Comparison of ENCODE assay signal across 26 cellular contexts in the genomic region with DNA sequence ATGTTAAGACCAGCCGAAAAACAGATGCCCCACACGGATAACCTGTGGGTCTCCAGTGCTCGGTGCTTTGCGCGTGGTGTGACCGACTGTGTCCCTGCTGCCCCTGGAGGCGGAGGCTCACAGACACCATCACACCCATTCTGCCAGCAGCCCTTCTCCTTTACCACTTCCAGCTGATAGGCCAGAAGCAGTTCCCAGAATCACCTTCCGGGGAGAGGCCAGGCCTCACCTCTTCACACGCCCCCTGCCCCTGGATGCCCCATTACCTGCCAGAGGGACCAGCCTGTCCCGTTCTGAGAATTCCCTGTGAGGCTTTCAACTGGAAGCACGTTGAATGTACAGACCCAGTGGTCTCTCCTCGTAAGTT. TPM values are rescaled to one million over a fixed set of nuclear protein-coding genes. Genes with fewer than 3 reads are reported as not detected.
DNase-seq lines count a peak whose midpoint lies in the region; ATAC-seq and TF ChIP-seq lines count a peak whose summit lies in the region.
"Had no signal": no experiment of that assay in that cellular context is flagged by ENCODE, and none has a peak within 500 bp of the region (broad histone marks: within the 10 kb centered on the region; RNA-seq: fewer than 3 reads in every experiment).

No MANE protein-coding gene starts in this region.

- H3K36me3 ChIP-seq in endodermal cell (ENCODE audit: control insufficient read depth, insufficient read depth, low read length) (no peaks in the 10 kb centered on the region), parathyroid adenoma (ENCODE audit: control insufficient read depth, insufficient read depth, low read length) (no peaks in the 10 kb centered on the region)
- H3K36me3 ChIP-seq: vagina had no signal

- WGBS in endodermal cell (ENCODE audit: insufficient coverage in 1 of 2, insufficient read length in 1 of 2), 2 experiments = 92 to 97% methylated on average over 10 to 12 of the region's 12 CpGs

- CTCF ChIA-PET in activated naive CD4-positive, alpha-beta T cell treated with anti-CD3 and anti-CD28 coated beads, Interleukin-2, amount 10 ng/mL, durations not matched to agents 7 days and 5 days (lab: Charles Lee) = no interaction called here

- DNase-seq in activated naive CD4-positive, alpha-beta T cell treated with anti-CD3 and anti-CD28 coated beads, Interleukin-2, amount 10 ng/mL, durations not matched to agents 7 days and 5 days = peak; percentile 10
- DNase-seq in activated naive CD4-positive, alpha-beta T cell treated with Interleukin-2 at 50 U/mL for 16 hours = no peak
- DNase-seq in HFFc6 (no peak), endodermal cell (no peak), NCI-H748 (lab: John Stamatoyannopoulos, UW; ENCODE audit: unreplicated experiment) (no peak), islet precursor cell (no peak)
- DNase-seq: activated CD4-positive, alpha-beta T cell treated with anti-CD3 and anti-CD28 coated beads for 36 hours; activated CD8-positive, alpha-beta T cell treated with anti-CD3 and anti-CD28 coated beads, Interleukin-2, amount 10 ng/mL, durations not matched to agents 7 days and 5 days; activated gamma-delta T cell; activated naive CD8-positive, alpha-beta T cell treated with anti-CD3 and anti-CD28 coated beads, Interleukin-2, amount 50 U/mL, for 24 hours; DMS53; NCI-H1436 treated with DMSO at 0.1 percent for 48 hours; NCI-H446; NCI-H82; RPMI8226 had no signal

- H3K4me2 ChIP-seq in parathyroid adenoma (ENCODE audit: low read length) = no peak overlapping the region
- H3K4me2 ChIP-seq: KMS-11 had no signal

- peaks cover 3% of the 10 kb centered on the region for H3K9me3 Mint-ChIP-seq in activated naive CD4-positive, alpha-beta T cell treated with anti-CD3 and anti-CD28 coated beads, Interleukin-2, amount 10 ng/mL, durations not matched to agents 7 days and 5 days
- H3K9me3 Mint-ChIP-seq in HFFc6 = no peaks in the 10 kb centered on the region
- peaks cover 5% of the 10 kb centered on the region for H3K9me3 Mint-ChIP-seq in endodermal cell
- H3K9me3 Mint-ChIP-seq: activated naive CD8-positive, alpha-beta T cell treated with anti-CD3 and anti-CD28 coated beads, Interleukin-2, amount 50 U/mL, for 24 hours; neural crest cell; T-helper 1 cell treated with Interleukin-12 subunit alpha and Interleukin-12 subunit beta and Interleukin-4 antibody, amounts not matched to agents 30 μg/mL and 1 μg/mL, for 36 hours had no signal

- TF ChIP-seq CTCF in HFFc6 (IDR thresholded peaks at IDR 0.05) (peak; percentile 30; the same call in 1 of the 2 replicates), endodermal cell (conservative IDR thresholded peaks at IDR 0.05) (peak; percentile 14), parathyroid adenoma (IDR thresholded peaks at IDR 0.05) (no peak)

- H3K9me3 ChIP-seq in endodermal cell (ENCODE audit: control insufficient read depth, low read length) (no peaks in the 10 kb centered on the region), parathyroid adenoma (ENCODE audit: control insufficient read depth, low read length) (no peaks in the 10 kb centered on the region)
- H3K9me3 ChIP-seq: vagina had no signal

- H3K27ac Mint-ChIP-seq in activated naive CD4-positive, alpha-beta T cell treated with anti-CD3 and anti-CD28 coated beads, Interleukin-2, amount 10 ng/mL, durations not matched to agents 7 days and 5 days = no peak overlapping the region
- H3K27ac Mint-ChIP-seq in HFFc6 (peak overlapping the region; percentile 99), endodermal cell (no peak overlapping the region)
- H3K27ac Mint-ChIP-seq: activated CD4-positive, alpha-beta T cell treated with anti-CD3 and anti-CD28 coated beads for 36 hours; activated CD8-positive, alpha-beta T cell treated with anti-CD3 and anti-CD28 coated beads, Interleukin-2, amount 10 ng/mL, durations not matched to agents 7 days and 5 days; activated naive CD8-positive, alpha-beta T cell treated with anti-CD3 and anti-CD28 coated beads, Interleukin-2, amount 50 U/mL, for 24 hours; stimulated activated naive CD8-positive, alpha-beta T cell treated with anti-CD3 and anti-CD28 coated beads, Interleukin-15, amount 100 ng/mL, for 72 hours; T-helper 1 cell treated with Interleukin-12 subunit alpha and Interleukin-12 subunit beta and Interleukin-4 antibody, amounts not matched to agents 30 μg/mL and 1 μg/mL, for 36 hours had no signal

- H3K27me3 ChIP-seq in endodermal cell (ENCODE audit: control insufficient read depth, insufficient read depth, low read length, poor library complexity, severe bottlenecking) = no peaks in the 10 kb centered on the region
- no peaks in the 10 kb centered on the region for H3K27me3 ChIP-seq in parathyroid adenoma (ENCODE audit: control insufficient read depth, insufficient read depth, low read length)
- H3K27me3 ChIP-seq: vagina had no signal

- H3K9ac ChIP-seq in endodermal cell (ENCODE audit: extremely low read depth, low read length, poor library complexity, severe bottlenecking) (no peak overlapping the region), parathyroid adenoma (no peak overlapping the region)
- H3K9ac ChIP-seq: KMS-11 had no signal

- ATAC-seq in GM18861 (IDR thresholded peaks at IDR 0.05; ENCODE audit: unreplicated experiment) = no peak
- ATAC-seq: activated CD4-positive, alpha-beta T cell treated with anti-CD3 and anti-CD28 coated beads for 36 hours; activated CD8-positive, alpha-beta T cell treated with anti-CD3 and anti-CD28 coated beads, Interleukin-2, amount 10 ng/mL, durations not matched to agents 7 days and 5 days; activated naive CD8-positive, alpha-beta T cell treated with anti-CD3 and anti-CD28 coated beads, Interleukin-2, amount 50 U/mL, for 24 hours; stimulated activated naive CD8-positive, alpha-beta T cell treated with anti-CD3 and anti-CD28 coated beads, Interleukin-15, amount 100 ng/mL, for 72 hours had no signal

- H2AFZ ChIP-seq in parathyroid adenoma = no peak overlapping the region

- no peaks in the 10 kb centered on the region for H3K4me1 Mint-ChIP-seq in activated naive CD4-positive, alpha-beta T cell treated with anti-CD3 and anti-CD28 coated beads, Interleukin-2, amount 10 ng/mL, durations not matched to agents 7 days and 5 days
- peaks cover 34% of the 10 kb centered on the region for H3K4me1 Mint-ChIP-seq in HFFc6 (ENCODE audit: low read depth)
- H3K4me1 Mint-ChIP-seq in endodermal cell = no peaks in the 10 kb centered on the region
- H3K4me1 Mint-ChIP-seq: activated CD4-positive, alpha-beta T cell treated with anti-CD3 and anti-CD28 coated beads for 36 hours; activated naive CD8-positive, alpha-beta T cell treated with anti-CD3 and anti-CD28 coated beads, Interleukin-2, amount 50 U/mL, for 24 hours; stimulated activated naive CD8-positive, alpha-beta T cell treated with anti-CD3 and anti-CD28 coated beads, Interleukin-15, amount 100 ng/mL, for 72 hours had no signal

- H3K4me1 ChIP-seq in endodermal cell (ENCODE audit: control insufficient read depth, insufficient read depth, low read length) (no peaks in the 10 kb centered on the region), parathyroid adenoma (no peaks in the 10 kb centered on the region)
- H3K4me1 ChIP-seq: vagina had no signal

- H3K4me3 Mint-ChIP-seq in activated naive CD4-positive, alpha-beta T cell treated with anti-CD3 and anti-CD28 coated beads, Interleukin-2, amount 10 ng/mL, durations not matched to agents 7 days and 5 days = no peak overlapping the region
- H3K4me3 Mint-ChIP-seq in HFFc6 (peak overlapping the region; percentile 39; the same call in 1 of the 2 replicates), endodermal cell (no peak overlapping the region)
- H3K4me3 Mint-ChIP-seq: activated CD4-positive, alpha-beta T cell treated with anti-CD3 and anti-CD28 coated beads for 36 hours; activated CD8-positive, alpha-beta T cell treated with anti-CD3 and anti-CD28 coated beads, Interleukin-2, amount 10 ng/mL, durations not matched to agents 7 days and 5 days; activated naive CD8-positive, alpha-beta T cell treated with anti-CD3 and anti-CD28 coated beads, Interleukin-2, amount 50 U/mL, for 24 hours; neural crest cell; stimulated activated naive CD8-positive, alpha-beta T cell treated with anti-CD3 and anti-CD28 coated beads, Interleukin-15, amount 100 ng/mL, for 72 hours; T-helper 1 cell treated with Interleukin-12 subunit alpha and Interleukin-12 subunit beta and Interleukin-4 antibody, amounts not matched to agents 30 μg/mL and 1 μg/mL, for 36 hours had no signal

- no peaks in the 10 kb centered on the region for H3K27me3 Mint-ChIP-seq in activated naive CD4-positive, alpha-beta T cell treated with anti-CD3 and anti-CD28 coated beads, Interleukin-2, amount 10 ng/mL, durations not matched to agents 7 days and 5 days
- H3K27me3 Mint-ChIP-seq in HFFc6 (ENCODE audit: insufficient read depth) (peaks cover 2% of the 10 kb centered on the region; the same call in 1 of the 2 replicates), endodermal cell (ENCODE audit: insufficient read depth) (no peaks in the 10 kb centered on the region)
- H3K27me3 Mint-ChIP-seq: activated naive CD8-positive, alpha-beta T cell treated with anti-CD3 and anti-CD28 coated beads, Interleukin-2, amount 50 U/mL, for 24 hours; stimulated activated naive CD8-positive, alpha-beta T cell treated with anti-CD3 and anti-CD28 coated beads, Interleukin-15, amount 100 ng/mL, for 72 hours had no signal

- H3K27ac ChIP-seq in endodermal cell (ENCODE audit: low read depth, low read length) = no peak overlapping the region
- H3K27ac ChIP-seq in parathyroid adenoma = peak overlapping the region; percentile 19
- H3K27ac ChIP-seq: epithelial cell of prostate, KMS-11, SK-N-MC, vagina had no signal

- H3K4me3 ChIP-seq in endodermal cell (ENCODE audit: low read length) (no peak overlapping the region), parathyroid adenoma (ENCODE audit: low read depth, low read length) (no peak overlapping the region)
- H3K4me3 ChIP-seq: SK-N-MC, vagina had no signal

- no peaks in the 10 kb centered on the region for H3K36me3 Mint-ChIP-seq in activated naive CD4-positive, alpha-beta T cell treated with anti-CD3 and anti-CD28 coated beads, Interleukin-2, amount 10 ng/mL, durations not matched to agents 7 days and 5 days
- H3K36me3 Mint-ChIP-seq in HFFc6 (ENCODE audit: low read depth) (no peaks in the 10 kb centered on the region; the same call in 1 of the 2 replicates), endodermal cell (ENCODE audit: low read depth) (peaks cover 8% of the 10 kb centered on the region)

- no peaks in the 10 kb centered on the region for H3K79me2 ChIP-seq in parathyroid adenoma

RNA-seq across cellular contexts. Expression of gene LRRC14B, which starts 21.6 kb away (rescaled TPM):
- total RNA-seq in HFFc6 (2021; fragmentation: NEBNext Ultra II Directional; extraction: Animal tissue kit (Norgen Biotek cat#: 25700)) = not detected
- total RNA-seq in endodermal cell = not detected
- not detected for polyA plus RNA-seq in endodermal cell (2013, experiment 1 of 2)
- not detected for polyA plus RNA-seq in endodermal cell (2013, experiment 2 of 2)
- total RNA-seq: activated CD8-positive, alpha-beta T cell treated with anti-CD3 and anti-CD28 coated beads, Interleukin-2, amount 10 ng/mL, durations not matched to agents 7 days and 5 days; HT1080; neural crest cell; pulmonary artery endothelial cell; vagina had no signal

RNA-seq across cellular contexts. Expression of gene CCDC127, which starts 48.2 kb away (rescaled TPM):
- 1 to 10 TPM; 4.5 to 6.6 (median 6.2) TPM for total RNA-seq in HFFc6 (2021; fragmentation: NEBNext Ultra II Directional; extraction: Animal tissue kit (Norgen Biotek cat#: 25700))
- total RNA-seq in endodermal cell = 1 to 10 TPM; 8.4 to 9.7 TPM
- 5.9 TPM for polyA plus RNA-seq in endodermal cell (2013, experiment 1 of 2)
- polyA plus RNA-seq in endodermal cell (2013, experiment 2 of 2) = 5.8 TPM

RNA-seq across cellular contexts. Expression of gene SDHA, which starts 48.4 kb away (rescaled TPM):
- total RNA-seq in HFFc6 (2021; fragmentation: NEBNext Ultra II Directional; extraction: Animal tissue kit (Norgen Biotek cat#: 25700)) = 100 to 1,000 TPM in 4 of 6 experiments, 10 to 100 TPM in 2; 92.5 to 114 (median 109) TPM
- 10 to 100 TPM; 61.6 to 73.1 TPM for total RNA-seq in endodermal cell
- 84.2 TPM for polyA plus RNA-seq in endodermal cell (2013, experiment 1 of 2)
- polyA plus RNA-seq in endodermal cell (2013, experiment 2 of 2) = 70.5 TPM
